12 cellular contexts compared by ENCODE assay signal in genomic region chr2:148882051-148882450, GRCh38. TPM values are rescaled to one million over a fixed set of nuclear protein-coding genes. Genes with fewer than 3 reads are reported as not detected.
DNase-seq lines count a peak whose midpoint lies in the region; TF ChIP-seq lines count a peak whose summit lies in the region.
"Had no signal": no experiment of that assay in that cellular context is flagged by ENCODE, and none has a peak within 500 bp of the region (broad histone marks: within the 10 kb centered on the region; RNA-seq: fewer than 3 reads in every experiment).

No MANE protein-coding gene starts in this region.

- H3K9me3 ChIP-seq in hepatocyte (ENCODE audit: low read depth), result no peaks in the 10 kb centered on the region

- H3K4me1 ChIP-seq in hepatocyte (ENCODE audit: insufficient read depth), result no peaks in the 10 kb centered on the region

- H4K20me1 ChIP-seq in hepatocyte (ENCODE audit: insufficient read depth, poor library complexity, severe bottlenecking), result no peaks in the 10 kb centered on the region

- no peak overlapping the region for H3K4me3 ChIP-seq in hepatocyte
- H3K4me3 ChIP-seq: BLaER1 had no signal

- no peaks in the 10 kb centered on the region for H3K36me3 ChIP-seq in hepatocyte (replicated peaks; ENCODE audit: insufficient read depth, low read depth)
- H3K36me3 ChIP-seq: BLaER1 had no signal

- no peak for TF ChIP-seq POLR2A in erythroblast (IDR thresholded peaks at IDR 0.05; ENCODE audit: low read length)

- DNase-seq in HuH-7 (ENCODE audit: low spot score) (peak; percentile 55), amniotic epithelial cell (ENCODE audit: low read depth) (peak; percentile 5), hepatocyte (ENCODE audit: low spot score) (peak; percentile 36), erythroblast (lab: John Stamatoyannopoulos, UW) (no peak), HCEC 1CT (no peak), NCI-H2171 (lab: John Stamatoyannopoulos, UW) (no peak)
- DNase-seq in activated CD4-positive, alpha-beta T cell treated with anti-CD3 and anti-CD28 coated beads for 1 hour, result no peak
- DNase-seq: AML-193; CD8-positive, alpha-beta memory T cell; DMS53 had no signal

- 36% methylated on average over 9 of the region's 9 CpGs for WGBS in hepatocyte (ENCODE audit: low lambda C conversion rate, missing lambda C conversion rate)

- TF ChIP-seq CTCF in hepatocyte (IDR thresholded peaks at IDR 0.05; ENCODE audit: poor library complexity), result no peak

- no peaks in the 10 kb centered on the region for H3K79me2 ChIP-seq in hepatocyte

- no peaks in the 10 kb centered on the region for H3K9me2 ChIP-seq in hepatocyte (replicated peaks; ENCODE audit: insufficient read depth)

- no peak overlapping the region for H3K27ac ChIP-seq in hepatocyte
- H3K27ac ChIP-seq: BLaER1 had no signal

- H3K4me2 ChIP-seq in hepatocyte, result no peak overlapping the region
- H3K4me2 ChIP-seq: BLaER1 had no signal

- H3K27me3 ChIP-seq in hepatocyte, result peaks cover 28% of the 10 kb centered on the region

- no peak overlapping the region for H2AFZ ChIP-seq in hepatocyte

RNA-seq across cellular contexts. Expression of gene KIF5C, which starts 7.0 kb away (rescaled TPM):
- 3.6 and 5.4 TPM in 2 replicates for total RNA-seq in hepatocyte
- 2.1 and 3.2 TPM in 2 replicates for polyA plus RNA-seq in hepatocyte
- total RNA-seq: HT-29 had no signal

Comparison
In these comparisons a context has a peak if more than half of its experiments do, and no peak if none do; other contexts are left out.
1. DNase-seq: peak in HuH-7 (single experiment), amniotic epithelial cell (single experiment) and hepatocyte (single experiment); none in erythroblast (0 of 2), HCEC 1CT (single experiment), activated CD4-positive, alpha-beta T cell treated with anti-CD3 and anti-CD28 coated beads for 1 hour (single experiment) and NCI-H2171 (single experiment).